ENCODE assay signal across 23 cellular contexts in the genomic region with DNA sequence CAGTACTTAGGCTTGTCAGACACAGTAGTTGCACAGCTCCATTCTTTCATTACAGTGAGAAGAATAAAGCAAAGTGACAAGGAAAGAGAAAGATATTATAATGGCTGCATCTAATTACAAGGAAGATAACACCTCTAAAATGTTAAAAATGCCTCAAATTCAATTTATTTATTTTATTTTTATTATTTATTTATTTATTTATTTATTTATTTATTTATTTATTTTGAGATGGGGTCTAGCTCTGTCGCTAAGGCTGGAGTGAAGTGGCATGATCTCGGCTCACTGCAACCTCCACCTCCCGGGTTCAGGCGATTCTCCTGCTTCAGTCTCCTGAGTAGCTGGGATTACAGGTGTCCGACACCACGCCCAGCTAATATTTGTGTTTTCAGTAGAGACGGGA. TPM values are rescaled to one million over a fixed set of nuclear protein-coding genes. Genes with fewer than 3 reads are reported as not detected.
DNase-seq lines count a peak whose midpoint lies in the region; ATAC-seq and TF ChIP-seq lines count a peak whose summit lies in the region.
"Had no signal": no experiment of that assay in that cellular context is flagged by ENCODE, and none has a peak within 500 bp of the region (broad histone marks: within the 10 kb centered on the region; RNA-seq: fewer than 3 reads in every experiment).

No MANE protein-coding gene starts in this region.

- TF ChIP-seq CTCF in SK-N-SH (IDR thresholded peaks at IDR 0.05): no peak
- TF ChIP-seq CTCF in RWPE2 (IDR thresholded peaks at IDR 0.05; ENCODE audit: poor library complexity, severe bottlenecking): no peak
- no peak for TF ChIP-seq CTCF in smooth muscle cell (IDR thresholded peaks at IDR 0.05; ENCODE audit: borderline replicate concordance, insufficient read depth, poor library complexity, severe bottlenecking)
- TF ChIP-seq CTCF in stomach (IDR thresholded peaks at IDR 0.05): no peak

- H3K4me1 ChIP-seq in SK-N-SH (ENCODE audit: control insufficient read depth in 1 of 2, insufficient read depth in 2 of 2, low read depth in 1 of 2, low read length in 1 of 2) (peaks cover 2 to 12% of the 10 kb centered on the region in 2 experiments; a peak in 2 of 4 replicates), RWPE2 (ENCODE audit: insufficient read depth, poor library complexity, severe bottlenecking) (peaks cover 23% of the 10 kb centered on the region), smooth muscle cell (ENCODE audit: low read depth) (no peaks in the 10 kb centered on the region), stomach (peaks cover 5 to 18% (median 10%) of the 10 kb centered on the region in 4 donors)

- H3K9ac ChIP-seq in SK-N-SH: no peak overlapping the region
- no peak overlapping the region for H3K9ac ChIP-seq in smooth muscle cell (ENCODE audit: low read depth)
- H3K9ac ChIP-seq: KMS-11 had no signal

- 78% methylated on average over 7 of the region's 7 CpGs for WGBS in SK-N-SH (ENCODE audit: low lambda C conversion rate)
- 87% methylated on average over 7 of the region's 7 CpGs for WGBS in smooth muscle cell (ENCODE audit: low lambda C conversion rate)
- 85 to 91% (median 88%) methylated on average over 7 of the region's 7 CpGs for WGBS in stomach, 5 donors

- ATAC-seq in SK-N-SH treated with all-trans-retinoic acid at 6 μM for 48 hours (no peak), RWPE2 (ENCODE audit: low read depth) (no peak), GM21515 (IDR thresholded peaks at IDR 0.05; ENCODE audit: unreplicated experiment) (no peak), GM18511 (IDR thresholded peaks at IDR 0.05; ENCODE audit: unreplicated experiment) (no peak)
- ATAC-seq: Panc1, Right ventricle myocardium inferior had no signal

- intact Hi-C loops in stomach (cut with DNase I; ENCODE audit: low total_unique reads): no loop called here

- POLR2A ChIA-PET in SK-N-SH (lab: Yijun Ruan, JAX): no interaction called here

- no peak for TF ChIP-seq EP300 in SK-N-SH (IDR thresholded peaks at IDR 0.05; ENCODE audit: borderline replicate concordance in 1 of 2, low read depth in 1 of 2, low read length in 1 of 2)
- TF ChIP-seq EP300 in stomach (IDR thresholded peaks at IDR 0.05): no peak

- no peak for TF ChIP-seq RAD21 in SK-N-SH (IDR thresholded peaks at IDR 0.05; ENCODE audit: low read length)

- no peaks in the 10 kb centered on the region for H3K27me3 ChIP-seq in SK-N-SH (ENCODE audit: insufficient read depth)
- no peaks in the 10 kb centered on the region for H3K27me3 ChIP-seq in RWPE2 (ENCODE audit: insufficient read depth, poor library complexity, severe bottlenecking)
- no peaks in the 10 kb centered on the region for H3K27me3 ChIP-seq in smooth muscle cell (ENCODE audit: low read depth)
- peaks cover 0 to 4% (median 0%) of the 10 kb centered on the region in 3 donors for H3K27me3 ChIP-seq in stomach
- H3K27me3 ChIP-seq: SJSA1 had no signal

- no peaks in the 10 kb centered on the region for H4K20me1 ChIP-seq in SK-N-SH (ENCODE audit: insufficient read depth)
- H4K20me1 ChIP-seq in smooth muscle cell (ENCODE audit: low read depth): no peaks in the 10 kb centered on the region

- no peak overlapping the region for H3K4me3 ChIP-seq in SK-N-SH (ENCODE audit: low read depth in 2 of 2, low read length in 1 of 2)
- H3K4me3 ChIP-seq in RWPE2 (ENCODE audit: severe bottlenecking): no peak overlapping the region
- no peak overlapping the region for H3K4me3 ChIP-seq in smooth muscle cell
- H3K4me3 ChIP-seq in stomach: no peak overlapping the region
- H3K4me3 ChIP-seq: SJSA1 had no signal

- no peaks in the 10 kb centered on the region for H3K9me2 ChIP-seq in SK-N-SH

- no peak for TF ChIP-seq POLR2A in stomach (IDR thresholded peaks at IDR 0.05)

- H3K4me2 ChIP-seq in SK-N-SH (0 out of 2 replicates have a peak overlapping the region, but pooled peaks have one; percentile 37), smooth muscle cell (no peak overlapping the region)
- H3K4me2 ChIP-seq: KMS-11 had no signal

- H3K27ac ChIP-seq in SK-N-SH (ENCODE audit: low read depth in 2 of 2, low read length in 1 of 2) (peak overlapping the region in 1 of 2 experiments; percentile 93; a peak in 2 of 4 replicates), RWPE2 (ENCODE audit: poor library complexity, severe bottlenecking) (peak overlapping the region; percentile 63), epithelial cell of prostate (peak overlapping the region; percentile 69), smooth muscle cell (ENCODE audit: low read depth) (peak overlapping the region; percentile 70), stomach (no peak overlapping the region)
- H3K27ac ChIP-seq: 22Rv1, KMS-11, SJSA1 had no signal

- H3F3A ChIP-seq in SK-N-SH (replicated peaks; ENCODE audit: insufficient read depth) (peaks cover 18% of the 10 kb centered on the region), smooth muscle cell (ENCODE audit: low read depth) (no peaks in the 10 kb centered on the region)

- H3K9me3 ChIP-seq in SK-N-SH (no peaks in the 10 kb centered on the region), RWPE2 (ENCODE audit: severe bottlenecking) (no peaks in the 10 kb centered on the region), smooth muscle cell (replicated peaks; ENCODE audit: low read depth) (no peaks in the 10 kb centered on the region), stomach (no peaks in the 10 kb centered on the region)
- H3K9me3 ChIP-seq: SJSA1 had no signal

- H3K36me3 ChIP-seq in SK-N-SH (replicated peaks in 1 of 2; ENCODE audit: control insufficient read depth in 1 of 2, insufficient read depth in 2 of 2, low read length in 1 of 2) (no peaks in the 10 kb centered on the region), RWPE2 (ENCODE audit: low read depth) (no peaks in the 10 kb centered on the region), smooth muscle cell (ENCODE audit: low read depth) (no peaks in the 10 kb centered on the region), stomach (no peaks in the 10 kb centered on the region)
- H3K36me3 ChIP-seq: SJSA1 had no signal

- DNase-seq in SK-N-SH: no peak
- no peak for DNase-seq in RWPE2 (ENCODE audit: low spot score)
- DNase-seq in epithelial cell of prostate (ENCODE audit: low read depth, low spot score): no peak
- DNase-seq in smooth muscle cell (lab: John Stamatoyannopoulos, UW; ENCODE audit: unreplicated experiment): no peak
- no peak for DNase-seq in stomach
- DNase-seq: DMS53, GDM1, H9, NCI-H1105, NCI-H146, NCI-H2029, NCI-H2227 treated with DMSO at 0.1 percent for 48 hours, NCI-H510A, NCI-H748 treated with DMSO at 0.1 percent for 48 hours had no signal

- CTCF ChIA-PET in SK-N-SH (lab: Yijun Ruan, JAX): interaction anchor here (0.6 to 1.6 kb wide), 3 partner anchors 30 to 488 kb away, joined by 3 to 5 read pairs (median 3); no protein-coding TSS in a partner anchor

- H2AFZ ChIP-seq in SK-N-SH (ENCODE audit: low read depth) (no peak overlapping the region), smooth muscle cell (ENCODE audit: low read depth) (no peak overlapping the region)

- H3K79me2 ChIP-seq in SK-N-SH (ENCODE audit: insufficient read depth) (no peaks in the 10 kb centered on the region), smooth muscle cell (ENCODE audit: low read depth) (no peaks in the 10 kb centered on the region)

TF ChIP-seq in SK-N-SH, 30 proteins besides CTCF, POLR2A, EP300 and RAD21 (continues in another document):
- TF ChIP-seq ZBTB33 (IDR thresholded peaks at IDR 0.05; ENCODE audit: borderline replicate concordance, low read depth) (no peak), GABPA (IDR thresholded peaks at IDR 0.05; ENCODE audit: low read depth) (no peak), CHD2 (IDR thresholded peaks at IDR 0.05; ENCODE audit: low read length, partially characterized antibody) (no peak), JUND (IDR thresholded peaks at IDR 0.05) (no peak), RXRA (IDR thresholded peaks at IDR 0.05; ENCODE audit: borderline replicate concordance, low read depth) (no peak)

TF ChIP-seq in SK-N-SH treated with all-trans-retinoic acid at 6 μM for 48 hours, 23 proteins besides CTCF, POLR2A, EP300 and RAD21 (continues in another document):
- TF ChIP-seq, protein P1, sequence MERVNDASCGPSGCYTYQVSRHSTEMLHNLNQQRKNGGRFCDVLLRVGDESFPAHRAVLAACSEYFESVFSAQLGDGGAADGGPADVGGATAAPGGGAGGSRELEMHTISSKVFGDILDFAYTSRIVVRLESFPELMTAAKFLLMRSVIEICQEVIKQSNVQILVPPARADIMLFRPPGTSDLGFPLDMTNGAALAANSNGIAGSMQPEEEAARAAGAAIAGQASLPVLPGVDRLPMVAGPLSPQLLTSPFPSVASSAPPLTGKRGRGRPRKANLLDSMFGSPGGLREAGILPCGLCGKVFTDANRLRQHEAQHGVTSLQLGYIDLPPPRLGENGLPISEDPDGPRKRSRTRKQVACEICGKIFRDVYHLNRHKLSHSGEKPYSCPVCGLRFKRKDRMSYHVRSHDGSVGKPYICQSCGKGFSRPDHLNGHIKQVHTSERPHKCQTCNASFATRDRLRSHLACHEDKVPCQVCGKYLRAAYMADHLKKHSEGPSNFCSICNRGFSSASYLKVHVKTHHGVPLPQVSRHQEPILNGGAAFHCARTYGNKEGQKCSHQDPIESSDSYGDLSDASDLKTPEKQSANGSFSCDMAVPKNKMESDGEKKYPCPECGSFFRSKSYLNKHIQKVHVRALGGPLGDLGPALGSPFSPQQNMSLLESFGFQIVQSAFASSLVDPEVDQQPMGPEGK (CRISPR knock-in tag; IDR thresholded peaks at IDR 0.05; ENCODE audit: borderline replicate concordance): no peak
- TF ChIP-seq ISL1 (CRISPR knock-in tag; IDR thresholded peaks at IDR 0.05) (no peak), ZNF8 (CRISPR knock-in tag; IDR thresholded peaks at IDR 0.05) (no peak), CSRNP3 (CRISPR knock-in tag; IDR thresholded peaks at IDR 0.05) (no peak), ESRRG (CRISPR knock-in tag; IDR thresholded peaks at IDR 0.05) (no peak)

RNA-seq across cellular contexts. Expression of gene CFAP54, which starts 2.6 kb away (rescaled TPM):
- polyA plus RNA-seq in SK-N-SH (2012; rRNA removed) (0.87 and 1.1 TPM in 2 replicates), smooth muscle cell (0.35 TPM in 1 of 2 replicates, not detected in the other), stomach (under 1 TPM in 2 of 3 donors, not detected in 1; 0.08 to 0.25 TPM)
- 1.1 and 1.5 TPM in 2 replicates for polyA plus RNA-seq in SK-N-SH (2012; cell fraction: cytosol; rRNA removed)
- polyA plus RNA-seq in SK-N-SH (2012; cell fraction: nucleus; rRNA removed): 1.9 and 3.1 TPM in 2 replicates
- total RNA-seq in smooth muscle cell (0.31 and 0.67 TPM in 2 replicates), stomach (10 to 100 TPM in 1 of 5 donors, 1 to 10 TPM in 3, not detected in 1; 2.6 to 36.6 (median 3.8) TPM)
- polyA plus RNA-seq: CD14-positive monocyte had no signal

Comparison
In these comparisons a context has a peak if more than half of its experiments do, and no peak if none do; other contexts are left out.
1. H3K27ac ChIP-seq: peak in RWPE2 (single experiment), epithelial cell of prostate (single experiment) and smooth muscle cell (single experiment); none in stomach (0 of 5).